Comparison of ENCODE assay signal across 8 cellular contexts in genomic region chr2:192195548-192196418, GRCh38. TPM values are rescaled to one million over a fixed set of nuclear protein-coding genes. Genes with fewer than 3 reads are reported as not detected.
A peak's percentile ranks its signal among the peaks of the same experiment; 100 is the strongest.
DNase-seq lines count a peak whose midpoint lies in the region; ATAC-seq and TF ChIP-seq lines count a peak whose summit lies in the region.

No MANE protein-coding gene starts in this region.

- H3K36me3 Mint-ChIP-seq in activated CD4-positive, alpha-beta memory T cell treated with anti-CD3 and anti-CD28 coated beads for 36 hours = no peaks in the 10 kb centered on the region

- H3K4me1 Mint-ChIP-seq in activated CD4-positive, alpha-beta memory T cell treated with anti-CD3 and anti-CD28 coated beads for 36 hours (ENCODE audit: low read depth) = peaks cover 26% of the 10 kb centered on the region

- H3K9me3 Mint-ChIP-seq in activated CD4-positive, alpha-beta memory T cell treated with anti-CD3 and anti-CD28 coated beads for 36 hours = no peaks in the 10 kb centered on the region

- peaks cover 58% of the 10 kb centered on the region for H3K27me3 Mint-ChIP-seq in activated CD4-positive, alpha-beta memory T cell treated with anti-CD3 and anti-CD28 coated beads for 36 hours

- H3K4me1 ChIP-seq in muscle layer of duodenum (ENCODE audit: control insufficient read depth in 1 of 2, insufficient read depth in 2 of 2, low read length in 2 of 2) (peaks cover 6 to 26% of the 10 kb centered on the region in 2 donors), upper lobe of right lung (peaks cover 23% of the 10 kb centered on the region)

- H3K4me3 Mint-ChIP-seq in activated CD4-positive, alpha-beta memory T cell treated with anti-CD3 and anti-CD28 coated beads for 36 hours = peak overlapping the region; percentile 72

- intact Hi-C loops in activated CD4-positive, alpha-beta memory T cell treated with anti-CD3 and anti-CD28 coated beads for 36 hours (cut with micrococcal nuclease) = no loop called here
- intact Hi-C loops in upper lobe of right lung (cut with DNase I) = no loop called here

- H3K27ac Mint-ChIP-seq in activated CD4-positive, alpha-beta memory T cell treated with anti-CD3 and anti-CD28 coated beads for 36 hours = no peak overlapping the region

- POLR2A ChIA-PET in activated CD4-positive, alpha-beta memory T cell treated with anti-CD3 and anti-CD28 coated beads for 36 hours (lab: Charles Lee) = no interaction called here

- peak; percentile 22 for DNase-seq in NCI-H1105 treated with DMSO at 0.1 percent for 48 hours (lab: John Stamatoyannopoulos, UW)
- no peak for DNase-seq in NCI-H1105 (lab: John Stamatoyannopoulos, UW)
- DNase-seq in activated CD4-positive, alpha-beta memory T cell treated with anti-CD3 and anti-CD28 coated beads for 36 hours = peak; percentile 18
- DNase-seq in fibroblast of gingiva (ENCODE audit: low read depth) = peak; percentile 13
- peak; percentile 63 for DNase-seq in upper lobe of right lung
- no peak for DNase-seq in AML-193 (lab: John Stamatoyannopoulos, UW)

- CTCF ChIA-PET in activated CD4-positive, alpha-beta memory T cell treated with anti-CD3 and anti-CD28 coated beads for 36 hours (lab: Charles Lee) = interaction anchor here (2.4 kb wide), 1 partner anchor 10 kb away, joined by 5 read pairs; no protein-coding TSS in a partner anchor

- no peaks in the 10 kb centered on the region for H3K36me3 ChIP-seq in muscle layer of duodenum (ENCODE audit: control insufficient read depth in 1 of 2, insufficient read depth in 2 of 2, low read length in 2 of 2)
- no peaks in the 10 kb centered on the region for H3K36me3 ChIP-seq in upper lobe of right lung

- H3K9me3 ChIP-seq in muscle layer of duodenum (ENCODE audit: control insufficient read depth in 1 of 2, low read length in 2 of 2) (no peaks in the 10 kb centered on the region), upper lobe of right lung (no peaks in the 10 kb centered on the region)

- H3K27me3 ChIP-seq in muscle layer of duodenum (ENCODE audit: low read depth, low read length) (peaks cover 63% of the 10 kb centered on the region), upper lobe of right lung (peaks cover 95% of the 10 kb centered on the region)

- ATAC-seq in HG02885 (IDR thresholded peaks at IDR 0.05; ENCODE audit: poor library complexity, unreplicated experiment) (peak; percentile 22), upper lobe of right lung (peak; percentile 48)

- no peak overlapping the region for H3K27ac ChIP-seq in muscle layer of duodenum (ENCODE audit: low read length)
- no peak overlapping the region for H3K27ac ChIP-seq in upper lobe of right lung

- no peak for TF ChIP-seq CTCF in upper lobe of right lung (IDR thresholded peaks at IDR 0.05)

- H3K4me3 ChIP-seq in muscle layer of duodenum (ENCODE audit: low read depth in 1 of 2, low read length in 2 of 2) = peak overlapping the region; percentile 69 to 76
- H3K4me3 ChIP-seq in upper lobe of right lung = peak overlapping the region; percentile 44

RNA-seq across cellular contexts. Expression of gene TMEFF2, which starts 1.1 kb away (rescaled TPM):
- total RNA-seq in activated CD4-positive, alpha-beta memory T cell treated with anti-CD3 and anti-CD28 coated beads for 36 hours = not detected
- not detected for total RNA-seq in upper lobe of right lung

Comparison
In these comparisons a context has a peak if more than half of its experiments do, and no peak if none do; other contexts are left out.
1. DNase-seq: peak in NCI-H1105 treated with DMSO at 0.1 percent for 48 hours (single experiment), activated CD4-positive, alpha-beta memory T cell treated with anti-CD3 and anti-CD28 coated beads for 36 hours (single experiment), fibroblast of gingiva (single experiment) and upper lobe of right lung (single experiment); none in NCI-H1105 (single experiment) and AML-193 (0 of 2).